ENCODE assay signal across 12 cellular contexts in genomic region chr5:82106207-82106606, GRCh38.
DNase-seq lines count a peak whose midpoint lies in the region; ATAC-seq and TF ChIP-seq lines count a peak whose summit lies in the region.
"Had no signal": no experiment of that assay in that cellular context is flagged by ENCODE, and none has a peak within 500 bp of the region (broad histone marks: within the 10 kb centered on the region; RNA-seq: fewer than 3 reads in every experiment).

No MANE protein-coding gene starts in this region.

- no peak overlapping the region for H3K9ac ChIP-seq in parathyroid adenoma

- POLR2A ChIA-PET in CD4-positive, alpha-beta memory T cell (lab: Charles Lee; ENCODE audit: partially characterized antibody): no interaction called here

- no peaks in the 10 kb centered on the region for H3K27me3 ChIP-seq in parathyroid adenoma (ENCODE audit: control insufficient read depth, insufficient read depth, low read length)
- no peaks in the 10 kb centered on the region for H3K27me3 ChIP-seq in CD4-positive, alpha-beta memory T cell (ENCODE audit: insufficient read depth, low read length)
- H3K27me3 ChIP-seq: dorsolateral prefrontal cortex had no signal

- intact Hi-C loops in CD4-positive, alpha-beta memory T cell (cut with micrococcal nuclease): no loop called here

- DNase-seq in HCEC 1CT (peak; percentile 29), SK-MEL-5 (ENCODE audit: low read depth, low spot score) (peak; percentile 12), fibroblast of villous mesenchyme (ENCODE audit: low read depth) (peak; percentile 38), cortex of kidney (lab: John Stamatoyannopoulos, UW) (no peak)
- DNase-seq in CD4-positive, alpha-beta memory T cell: no peak
- DNase-seq: NCI-H187 had no signal

- H3K9me3 Mint-ChIP-seq in CD4-positive, alpha-beta memory T cell: peaks cover 0 to 3% (median 0%) of the 10 kb centered on the region in 8 donors
- H3K9me3 Mint-ChIP-seq: IgD-negative memory B cell had no signal

- no peaks in the 10 kb centered on the region for H3K79me2 ChIP-seq in parathyroid adenoma

- H3K27me3 Mint-ChIP-seq in CD4-positive, alpha-beta memory T cell: no peaks in the 10 kb centered on the region
- H3K27me3 Mint-ChIP-seq: IgD-negative memory B cell had no signal

- no peak for ATAC-seq in GM18517 (IDR thresholded peaks at IDR 0.05; ENCODE audit: unreplicated experiment)
- ATAC-seq in HG03039 (IDR thresholded peaks at IDR 0.05; ENCODE audit: unreplicated experiment): no peak

- no peaks in the 10 kb centered on the region for H3K9me3 ChIP-seq in parathyroid adenoma (ENCODE audit: control insufficient read depth, low read length)
- H3K9me3 ChIP-seq in CD4-positive, alpha-beta memory T cell (ENCODE audit: control insufficient read depth in 1 of 2, low read length in 2 of 2): no peaks in the 10 kb centered on the region

- peaks cover 21% of the 10 kb centered on the region for H3K4me1 ChIP-seq in parathyroid adenoma
- no peaks in the 10 kb centered on the region for H3K4me1 ChIP-seq in CD4-positive, alpha-beta memory T cell (ENCODE audit: insufficient read depth, low read length)

- in situ Hi-C loops in SK-MEL-5 (cut with HindIII; ENCODE audit: low pct_unique_long_range_greater_than_20kb, low sequenced_read_pairs): no loop called here

- H3K4me2 ChIP-seq in parathyroid adenoma (ENCODE audit: low read length): peak overlapping the region; percentile 16

- no peak overlapping the region for H3K4me3 ChIP-seq in fibroblast of villous mesenchyme (ENCODE audit: low read depth, low read length)
- H3K4me3 ChIP-seq in parathyroid adenoma (ENCODE audit: low read depth, low read length): no peak overlapping the region
- no peak overlapping the region for H3K4me3 ChIP-seq in CD4-positive, alpha-beta memory T cell (ENCODE audit: low read length in 2 of 2)
- H3K4me3 ChIP-seq: lung had no signal

- peak overlapping the region; percentile 63 for H2AFZ ChIP-seq in parathyroid adenoma

- no peak for TF ChIP-seq CTCF in fibroblast of villous mesenchyme (IDR thresholded peaks at IDR 0.05; ENCODE audit: insufficient read depth, low read depth, low read length)
- no peak for TF ChIP-seq CTCF in parathyroid adenoma (IDR thresholded peaks at IDR 0.05)

- H3K27ac Mint-ChIP-seq in CD4-positive, alpha-beta memory T cell: no peak overlapping the region
- H3K27ac Mint-ChIP-seq: IgD-negative memory B cell had no signal

- CTCF ChIA-PET in CD4-positive, alpha-beta memory T cell (lab: Charles Lee; ENCODE audit: partially characterized antibody): interaction anchor here (2.5 kb wide), 1 partner anchor 60 kb away, joined by 6 read pairs; no protein-coding TSS in a partner anchor

- H3K27ac ChIP-seq in parathyroid adenoma: peak overlapping the region; percentile 42
- H3K27ac ChIP-seq in CD4-positive, alpha-beta memory T cell (ENCODE audit: low read depth, low read length): no peak overlapping the region

- peaks cover 4 to 10% (median 7%) of the 10 kb centered on the region in 4 donors for H3K4me1 Mint-ChIP-seq in CD4-positive, alpha-beta memory T cell

- H3K36me3 ChIP-seq in parathyroid adenoma (ENCODE audit: control insufficient read depth, insufficient read depth, low read length): no peaks in the 10 kb centered on the region
- H3K36me3 ChIP-seq in CD4-positive, alpha-beta memory T cell (ENCODE audit: insufficient read depth, low read length): no peaks in the 10 kb centered on the region

- H3K4me3 Mint-ChIP-seq in CD4-positive, alpha-beta memory T cell: no peak overlapping the region
- H3K4me3 Mint-ChIP-seq: IgD-negative memory B cell had no signal

- peaks cover 0 to 4% of the 10 kb centered on the region in 2 donors for H3K36me3 Mint-ChIP-seq in CD4-positive, alpha-beta memory T cell
- H3K36me3 Mint-ChIP-seq: IgD-negative memory B cell had no signal

Comparison
In these comparisons a context has a peak if more than half of its experiments do, and no peak if none do; other contexts are left out.
1. DNase-seq: peak in HCEC 1CT (single experiment), SK-MEL-5 (single experiment) and fibroblast of villous mesenchyme (single experiment); none in CD4-positive, alpha-beta memory T cell (0 of 5) and cortex of kidney (single experiment).